33 cellular contexts compared by ENCODE assay signal in the genomic region with DNA sequence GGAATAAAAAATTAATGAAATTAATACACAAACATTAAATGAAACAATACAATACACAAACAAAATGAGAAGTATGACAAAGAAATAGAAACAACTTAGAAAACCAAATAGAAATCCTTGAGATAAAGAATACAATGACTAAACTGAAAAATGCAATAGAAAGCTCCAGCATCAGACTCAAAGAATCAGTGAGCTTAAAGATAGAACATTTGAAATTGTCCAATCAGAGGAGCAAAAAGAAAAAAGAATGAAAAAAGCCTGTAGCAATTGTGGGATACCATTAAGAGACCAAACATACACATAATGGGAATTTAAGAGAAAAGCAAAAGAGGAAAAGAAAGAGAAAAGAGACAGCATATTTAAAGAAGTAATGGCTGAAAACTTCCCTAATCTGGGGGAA. TPM values are rescaled to one million over a fixed set of nuclear protein-coding genes. Genes with fewer than 3 reads are reported as not detected.
"Had no signal": no experiment of that assay in that cellular context is flagged by ENCODE, and none has a peak within 500 bp of the region (broad histone marks: within the 10 kb centered on the region; RNA-seq: fewer than 3 reads in every experiment).

No MANE protein-coding gene starts in this region.

- H3K27me3 ChIP-seq: ascending aorta, cardiac muscle cell had no signal

- FAIRE-seq: bronchial epithelial cell, TTC549 had no signal

- H3K4me1 ChIP-seq: ascending aorta had no signal

- H3K36me3 ChIP-seq: ascending aorta, cardiac muscle cell had no signal

- H3K27ac ChIP-seq: ascending aorta, cardiac muscle cell, VCaP had no signal

- ATAC-seq: activated CD8-positive, alpha-beta memory T cell treated with anti-CD3 and anti-CD28 coated beads, Interleukin-2, amount 10 ng/mL, durations not matched to agents 7 days and 5 days; activated CD8-positive, alpha-beta T cell treated with anti-CD3 and anti-CD28 coated beads, Interleukin-2, amount 10 ng/mL, durations not matched to agents 7 days and 5 days; activated naive CD8-positive, alpha-beta T cell treated with anti-CD3 and anti-CD28 coated beads, Interleukin-2, amount 50 U/mL, for 24 hours; activated T-cell treated with anti-CD3 and anti-CD28 coated beads, Interleukin-2, amount 50 U/mL, for 4 hours had no signal

- H3K4me3 ChIP-seq: ascending aorta, cardiac muscle cell had no signal

- DNase-seq: activated B cell treated with CpG ODN at 0.5 μM for 24 hours; activated CD4-positive, alpha-beta memory T cell treated with anti-CD3 and anti-CD28 coated beads, Interleukin-2, amount 10 ng/mL, durations not matched to agents 7 days and 5 days; activated CD4-positive, alpha-beta T cell treated with anti-CD3 and anti-CD28 coated beads for 4 hours; activated CD4-positive, alpha-beta T cell treated with anti-CD3 and anti-CD28 coated beads, Interleukin-2, amount 10 ng/mL, durations not matched to agents 24 days and 14 days; activated CD4-positive, alpha-beta T cell treated with anti-CD3 and anti-CD28 coated beads, Interleukin-2, amount 50 U/mL, for 1 hour; activated CD4-positive, alpha-beta T cell treated with anti-CD3 and anti-CD28 coated beads, Interleukin-2, amount 50 U/mL, for 4 hours; activated CD4-positive, CD25-positive, alpha-beta regulatory T cell treated with anti-CD3 and anti-CD28 coated beads, Interleukin-2, amount 50 U/mL, for 72 hours; activated CD8-positive, alpha-beta memory T cell treated with anti-CD3 and anti-CD28 coated beads for 24 hours; activated CD8-positive, alpha-beta memory T cell treated with anti-CD3 and anti-CD28 coated beads, Interleukin-2, amount 10 ng/mL, durations not matched to agents 7 days and 5 days; activated CD8-positive, alpha-beta memory T cell treated with anti-CD3 and anti-CD28 coated beads, Interleukin-2, amount 50 U/mL, for 48 hours; activated CD8-positive, alpha-beta T cell treated with anti-CD3 and anti-CD28 coated beads, Interleukin-2, amount 10 ng/mL, durations not matched to agents 7 days and 5 days; activated effector memory CD4-positive, alpha-beta T cell treated with Interleukin-2 at 50 U/mL for 16 hours; activated gamma-delta T cell; activated naive CD4-positive, alpha-beta T cell treated with anti-CD3 and anti-CD28 coated beads, Interleukin-2, amount 10 ng/mL, durations not matched to agents 7 days and 5 days; activated naive CD4-positive, alpha-beta T cell treated with Interleukin-2 at 50 U/mL for 16 hours; activated naive CD8-positive, alpha-beta T cell treated with anti-CD3 and anti-CD28 coated beads, Interleukin-2, amount 10 ng/mL, durations not matched to agents 7 days and 5 days; activated naive CD8-positive, alpha-beta T cell treated with anti-CD3 and anti-CD28 coated beads, Interleukin-2, amount 50 U/mL, for 24 hours; activated T-cell treated with anti-CD3 and anti-CD28 coated beads, Interleukin-2, amount 50 U/mL, for 1 hour; activated T-cell treated with anti-CD3 and anti-CD28 coated beads, Interleukin-2, amount 50 U/mL, for 4 hours; amygdala; anterior cingulate cortex; caudate nucleus; cerebellar nuclear complex; T-helper 1 cell; T-helper 2 cell; T-helper 9 cell had no signal

RNA-seq across cellular contexts. Expression of a gene that starts 25.7 kb away (rescaled TPM):
- total RNA-seq: activated B cell treated with CpG ODN at 0.5 μM for 24 hours; activated CD4-positive, alpha-beta memory T cell treated with anti-CD3 and anti-CD28 coated beads, Interleukin-2, amount 10 ng/mL, durations not matched to agents 7 days and 5 days; activated CD4-positive, alpha-beta T cell treated with anti-CD3 and anti-CD28 coated beads, Interleukin-2, amount 10 ng/mL, durations not matched to agents 24 days and 14 days; activated CD8-positive, alpha-beta memory T cell treated with anti-CD3 and anti-CD28 coated beads, Interleukin-2, amount 10 ng/mL, durations not matched to agents 7 days and 5 days; activated CD8-positive, alpha-beta T cell treated with anti-CD3 and anti-CD28 coated beads, Interleukin-2, amount 10 ng/mL, durations not matched to agents 7 days and 5 days; activated naive CD8-positive, alpha-beta T cell treated with anti-CD3 and anti-CD28 coated beads, Interleukin-2, amount 10 ng/mL, durations not matched to agents 7 days and 5 days; activated T-cell treated with anti-CD3 and anti-CD28 coated beads, Interleukin-2, amount 50 U/mL, for 4 hours; activated T-helper 2 cell treated with anti-CD3 and anti-CD28 coated beads, Interferon-gamma antibody, Interleukin-2, Interleukin-4, amounts not matched to agents 10 μg/mL and 5 μg/mL and 100 μg/mL, durations not matched to agents 14 hours and 24 hours and 36 hours; bronchial epithelial cell; chondrocyte had no signal
